11 cellular contexts compared by ENCODE assay signal in the genomic region with DNA sequence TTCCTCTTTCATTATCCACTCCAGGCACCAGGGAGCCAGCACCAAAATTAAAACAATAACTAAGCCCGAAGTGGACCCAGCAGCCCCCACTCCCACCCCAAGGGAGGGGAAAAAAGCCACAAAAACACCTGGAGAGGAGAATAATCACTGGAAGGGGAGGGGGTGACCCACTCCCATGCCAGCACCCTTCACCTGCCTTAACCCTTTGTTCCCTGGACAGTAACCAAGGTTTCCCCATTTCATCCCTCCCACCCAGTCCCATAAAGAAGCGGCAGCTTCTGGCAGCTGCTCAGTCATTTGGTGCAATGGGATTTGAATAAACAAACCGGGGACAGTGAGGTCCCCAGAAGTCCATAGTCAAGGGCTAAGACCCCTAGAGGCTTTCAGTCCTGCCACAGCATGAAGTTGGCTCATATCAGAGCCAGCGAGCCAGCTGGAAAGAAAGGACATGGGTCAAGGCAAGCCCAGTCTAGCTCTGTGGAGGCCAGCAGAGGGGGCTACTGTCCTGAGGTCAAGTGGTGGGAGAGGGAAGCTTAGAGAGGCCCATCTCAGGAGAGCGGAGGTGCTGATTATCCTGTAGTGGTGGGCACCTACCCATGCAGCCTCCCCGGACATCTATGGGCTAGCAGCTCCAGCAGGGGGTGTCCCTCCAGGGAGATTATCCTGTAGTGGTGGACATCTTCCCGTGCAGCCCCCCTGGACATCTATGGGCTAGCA. TPM values are rescaled to one million over a fixed set of nuclear protein-coding genes. Genes with fewer than 3 reads are reported as not detected.
DNase-seq lines count a peak whose midpoint lies in the region; ATAC-seq and TF ChIP-seq lines count a peak whose summit lies in the region.
"Had no signal": no experiment of that assay in that cellular context is flagged by ENCODE, and none has a peak within 500 bp of the region (broad histone marks: within the 10 kb centered on the region; RNA-seq: fewer than 3 reads in every experiment).

No MANE protein-coding gene starts in this region.

- H3K9me3 Mint-ChIP-seq in activated naive CD4-positive, alpha-beta T cell treated with anti-CD3 and anti-CD28 coated beads for 36 hours, result no peaks in the 10 kb centered on the region
- H3K9me3 Mint-ChIP-seq: activated T-cell treated with anti-CD3 and anti-CD28 coated beads, Interleukin-2, amount 50 U/mL, for 24 hours had no signal

- H3K27ac ChIP-seq in heart left ventricle, result no peak overlapping the region
- H3K27ac ChIP-seq: BLaER1 had no signal

- no peak overlapping the region for H3K4me3 Mint-ChIP-seq in activated naive CD4-positive, alpha-beta T cell treated with anti-CD3 and anti-CD28 coated beads for 36 hours
- H3K4me3 Mint-ChIP-seq: activated T-cell treated with anti-CD3 and anti-CD28 coated beads, Interleukin-2, amount 50 U/mL, for 24 hours had no signal

- no peak for ATAC-seq in heart left ventricle

- H3K36me3 Mint-ChIP-seq in activated naive CD4-positive, alpha-beta T cell treated with anti-CD3 and anti-CD28 coated beads for 36 hours (ENCODE audit: low read depth), result no peaks in the 10 kb centered on the region

- peaks cover 74% of the 10 kb centered on the region for H3K27me3 Mint-ChIP-seq in activated naive CD4-positive, alpha-beta T cell treated with anti-CD3 and anti-CD28 coated beads for 36 hours (ENCODE audit: low read depth)

- H3K36me3 ChIP-seq in heart left ventricle, result no peaks in the 10 kb centered on the region
- H3K36me3 ChIP-seq: BLaER1 had no signal

- H3K27ac Mint-ChIP-seq in activated naive CD4-positive, alpha-beta T cell treated with anti-CD3 and anti-CD28 coated beads for 36 hours, result no peak overlapping the region
- H3K27ac Mint-ChIP-seq: activated T-cell treated with anti-CD3 and anti-CD28 coated beads, Interleukin-2, amount 50 U/mL, for 24 hours had no signal

- peaks cover 21 to 89% (median 52%) of the 10 kb centered on the region in 9 donors for H3K27me3 ChIP-seq in heart left ventricle

- peaks cover 0 to 31% (median 13%) of the 10 kb centered on the region in 12 donors for H3K4me1 ChIP-seq in heart left ventricle

- intact Hi-C loops in activated naive CD4-positive, alpha-beta T cell treated with anti-CD3 and anti-CD28 coated beads for 36 hours (cut with micrococcal nuclease), result no loop called here
- intact Hi-C loops in heart left ventricle (cut with DNase I), result no loop called here

- CTCF ChIA-PET in activated naive CD4-positive, alpha-beta T cell treated with anti-CD3 and anti-CD28 coated beads for 36 hours (lab: Charles Lee), result interaction anchor here (0.5 to 6.1 kb wide), 7 partner anchors 14 to 274 kb away, joined by 3 to 74 read pairs (median 3); no protein-coding TSS in a partner anchor

- TF ChIP-seq POLR2A in heart left ventricle (IDR thresholded peaks at IDR 0.05), result no peak

- H3K9me3 ChIP-seq in heart left ventricle, result no peaks in the 10 kb centered on the region

- TF ChIP-seq CTCF in epithelial cell of proximal tubule (conservative IDR thresholded peaks at IDR 0.05; ENCODE audit: low read depth, low read length) (peak; percentile 58), heart left ventricle (IDR thresholded peaks at IDR 0.05) (peak in 2 of 12 donors; percentile 17 to 18)

- 32 to 63% (median 46%) methylated on average over 4 to 7 of the region's 7 CpGs for WGBS in heart left ventricle, 4 donors

- DNase-seq in NCI-H146 (lab: John Stamatoyannopoulos, UW), result peak; percentile 25
- no peak for DNase-seq in NCI-H146 treated with DMSO at 0.1 percent for 48 hours (lab: John Stamatoyannopoulos, UW; ENCODE audit: unreplicated experiment)
- DNase-seq in NCI-H69 (lab: John Stamatoyannopoulos, UW), result peak; percentile 59
- DNase-seq in epithelial cell of proximal tubule (ENCODE audit: low read depth), result no peak
- peak; percentile 65 for DNase-seq in retina
- DNase-seq in DMS153 (lab: John Stamatoyannopoulos, UW), result no peak
- DNase-seq in activated naive CD4-positive, alpha-beta T cell treated with anti-CD3 and anti-CD28 coated beads for 36 hours, result no peak
- no peak for DNase-seq in heart left ventricle
- DNase-seq: activated T-cell treated with anti-CD3 and anti-CD28 coated beads, Interleukin-2, amount 50 U/mL, for 24 hours had no signal

- H3K4me1 Mint-ChIP-seq in activated naive CD4-positive, alpha-beta T cell treated with anti-CD3 and anti-CD28 coated beads for 36 hours (ENCODE audit: low read depth), result peaks cover 10% of the 10 kb centered on the region

- H3K4me3 ChIP-seq in epithelial cell of proximal tubule (ENCODE audit: low read depth, low read length) (no peak overlapping the region), heart left ventricle (no peak overlapping the region)
- H3K4me3 ChIP-seq: BLaER1 had no signal

RNA-seq across cellular contexts. Expression of gene LBX1, which starts 58.8 kb away (rescaled TPM):
- total RNA-seq in epithelial cell of proximal tubule, result not detected in 2 replicates
- not detected for total RNA-seq in activated naive CD4-positive, alpha-beta T cell treated with anti-CD3 and anti-CD28 coated beads for 36 hours
- under 1 TPM in 1 of 9 donors, not detected in 8; 0.08 TPM for total RNA-seq in heart left ventricle
- not detected for polyA plus RNA-seq in heart left ventricle
- total RNA-seq: glomerular endothelial cell had no signal

Comparison
In these comparisons a context has a peak if more than half of its experiments do, and no peak if none do; other contexts are left out.
1. DNase-seq: peak in NCI-H146 (single experiment), NCI-H69 (single experiment) and retina (single experiment); none in NCI-H146 treated with DMSO at 0.1 percent for 48 hours (single experiment), epithelial cell of proximal tubule (single experiment), DMS153 (single experiment), activated naive CD4-positive, alpha-beta T cell treated with anti-CD3 and anti-CD28 coated beads for 36 hours (single experiment) and heart left ventricle (0 of 5).